19 cellular contexts compared by ENCODE assay signal in genomic region chr3:30671527-30672286, GRCh38.
A peak's percentile ranks its signal among the peaks of the same experiment; 100 is the strongest.
DNase-seq lines count a peak whose midpoint lies in the region; ATAC-seq and TF ChIP-seq lines count a peak whose summit lies in the region.
"Had no signal": no experiment of that assay in that cellular context is flagged by ENCODE, and none has a peak within 500 bp of the region (broad histone marks: within the 10 kb centered on the region; RNA-seq: fewer than 3 reads in every experiment).

No MANE protein-coding gene starts in this region.

- DNase-seq in CD8-positive, alpha-beta T cell, result no peak
- DNase-seq in RWPE1 (ENCODE audit: low spot score) (no peak), ascending aorta (ENCODE audit: low spot score in 2 of 2) (no peak)
- no peak for DNase-seq in central memory CD8-positive, alpha-beta T cell (ENCODE audit: low spot score in 2 of 2)
- DNase-seq: activated CD4-positive, CD25-positive, alpha-beta regulatory T cell treated with anti-CD3 and anti-CD28 coated beads, Interleukin-2, amount 50 U/mL, for 72 hours; brain microvascular endothelial cell; C1 segment of cervical spinal cord; effector CD8-positive, alpha-beta T cell; HFFc6; Karpas-422; NCI-H1417; NCI-H226; retina; stimulated activated CD4-positive, alpha-beta T cell treated with anti-CD3 and anti-CD28 coated beads, Interleukin-15, amount 100 ng/mL, for 24 hours had no signal

- peak overlapping the region; percentile 2 for H3K4me3 Mint-ChIP-seq in CD8-positive, alpha-beta T cell
- H3K4me3 Mint-ChIP-seq in central memory CD8-positive, alpha-beta T cell, result no peak overlapping the region
- H3K4me3 Mint-ChIP-seq: HFFc6, nephron had no signal

- ATAC-seq in CD8-positive, alpha-beta T cell, result no peak
- ATAC-seq in central memory CD8-positive, alpha-beta T cell (replicated peaks; ENCODE audit: extremely low read depth, poor library complexity, severe bottlenecking), result no peak
- ATAC-seq in HG03108 (IDR thresholded peaks at IDR 0.05; ENCODE audit: unreplicated experiment) (no peak), GM21717 (IDR thresholded peaks at IDR 0.05; ENCODE audit: unreplicated experiment) (no peak)
- ATAC-seq: left lung had no signal

- H3K27ac ChIP-seq in CD8-positive, alpha-beta T cell (ENCODE audit: low read depth, low read length), result no peak overlapping the region
- peak overlapping the region; percentile 37; the same call in 1 of the 2 replicates for H3K27ac ChIP-seq in RWPE1
- H3K27ac ChIP-seq in neutrophil, result peak overlapping the region; percentile 79
- no peak overlapping the region for H3K27ac ChIP-seq in ascending aorta
- H3K27ac ChIP-seq: brain microvascular endothelial cell had no signal

- CTCF ChIA-PET in CD8-positive, alpha-beta T cell (lab: Charles Lee), result interaction anchor here (1.4 to 1.5 kb wide), 2 partner anchors 20 to 40 kb away, joined by 3 read pairs; no protein-coding TSS in a partner anchor
- CTCF ChIA-PET in RWPE1 (lab: Yijun Ruan, JAX), result interaction anchor here (0.7 kb wide), 1 partner anchor 35 kb away, joined by 3 read pairs; no protein-coding TSS in a partner anchor

- H3K27me3 Mint-ChIP-seq in CD8-positive, alpha-beta T cell (ENCODE audit: low read depth), result no peaks in the 10 kb centered on the region
- no peaks in the 10 kb centered on the region for H3K27me3 Mint-ChIP-seq in central memory CD8-positive, alpha-beta T cell

- TF ChIP-seq CTCF in CD8-positive, alpha-beta T cell (IDR thresholded peaks at IDR 0.05), result no peak
- TF ChIP-seq CTCF in RWPE1 (conservative IDR thresholded peaks at IDR 0.05; ENCODE audit: low read depth) (no peak), neutrophil (IDR thresholded peaks at IDR 0.05) (no peak), ascending aorta (IDR thresholded peaks at IDR 0.05) (no peak)

- no peak overlapping the region for H3K4me3 ChIP-seq in CD8-positive, alpha-beta T cell (ENCODE audit: low read depth, low read length)
- H3K4me3 ChIP-seq in neutrophil (ENCODE audit: low read depth in 1 of 2, low read length in 1 of 2), result no peak overlapping the region
- H3K4me3 ChIP-seq in ascending aorta, result no peak overlapping the region
- H3K4me3 ChIP-seq: left lung had no signal

- H3K27ac Mint-ChIP-seq in CD8-positive, alpha-beta T cell, result peak overlapping the region; percentile 72
- peak overlapping the region; percentile 68 for H3K27ac Mint-ChIP-seq in central memory CD8-positive, alpha-beta T cell (ENCODE audit: low read depth)
- H3K27ac Mint-ChIP-seq: nephron had no signal

- H3K27me3 ChIP-seq in CD8-positive, alpha-beta T cell (ENCODE audit: insufficient read depth, low read length), result no peaks in the 10 kb centered on the region
- no peaks in the 10 kb centered on the region for H3K27me3 ChIP-seq in neutrophil
- H3K27me3 ChIP-seq in ascending aorta, result no peaks in the 10 kb centered on the region
- H3K27me3 ChIP-seq: brain microvascular endothelial cell, left lung had no signal

- peaks cover 88% of the 10 kb centered on the region for H3K36me3 Mint-ChIP-seq in CD8-positive, alpha-beta T cell
- peaks cover 73% of the 10 kb centered on the region for H3K36me3 Mint-ChIP-seq in central memory CD8-positive, alpha-beta T cell (ENCODE audit: insufficient read depth)

- no peaks in the 10 kb centered on the region for H3K9me3 ChIP-seq in CD8-positive, alpha-beta T cell (ENCODE audit: low read length)
- H3K9me3 ChIP-seq in neutrophil (no peaks in the 10 kb centered on the region), ascending aorta (no peaks in the 10 kb centered on the region)
- H3K9me3 ChIP-seq: left lung had no signal

- H3K4me1 ChIP-seq in CD8-positive, alpha-beta T cell (ENCODE audit: insufficient read depth, low read length), result peaks cover 97% of the 10 kb centered on the region
- peaks cover 15 to 20% of the 10 kb centered on the region in 2 experiments for H3K4me1 ChIP-seq in neutrophil (ENCODE audit: control insufficient read depth in 1 of 2, insufficient read depth in 1 of 2, low read depth in 1 of 2, low read length in 1 of 2)
- H3K4me1 ChIP-seq in ascending aorta, result peaks cover 0 to 13% of the 10 kb centered on the region in 2 donors

- intact Hi-C loops in CD8-positive, alpha-beta T cell (cut with DNase I, micrococcal nuclease), result loop anchor here in 1 of 2 experiments (2.0 kb wide), 1 partner anchor 17 kb away; no protein-coding TSS in a partner anchor
- intact Hi-C loops in ascending aorta (cut with DNase I), result loop anchor here (5.0 kb wide), 1 partner anchor 49 kb away; no protein-coding TSS in a partner anchor

- peaks cover 95% of the 10 kb centered on the region for H3K4me1 Mint-ChIP-seq in CD8-positive, alpha-beta T cell (ENCODE audit: low read depth)
- peaks cover 77% of the 10 kb centered on the region for H3K4me1 Mint-ChIP-seq in central memory CD8-positive, alpha-beta T cell

- H3K9me3 Mint-ChIP-seq in CD8-positive, alpha-beta T cell, result no peaks in the 10 kb centered on the region
- no peaks in the 10 kb centered on the region for H3K9me3 Mint-ChIP-seq in central memory CD8-positive, alpha-beta T cell
- H3K9me3 Mint-ChIP-seq: HFFc6, nephron had no signal

- POLR2A ChIA-PET in CD8-positive, alpha-beta T cell (lab: Charles Lee), result interaction anchor here (1.4 to 8.8 kb wide), 2 partner anchors 15 to 27 kb away, joined by 3 to 90 read pairs; no protein-coding TSS in a partner anchor
- POLR2A ChIA-PET in RWPE1 (lab: Yijun Ruan, JAX; ENCODE audit: low non-redundant PET), result no interaction called here

- peaks cover 48% of the 10 kb centered on the region for H3K36me3 ChIP-seq in CD8-positive, alpha-beta T cell (ENCODE audit: insufficient read depth, low read length)
- H3K36me3 ChIP-seq in neutrophil (peaks cover 87% of the 10 kb centered on the region), ascending aorta (peaks cover 50 to 84% of the 10 kb centered on the region in 2 donors)

Comparison
In these comparisons a context has a peak if more than half of its experiments do, and no peak if none do; other contexts are left out.
1. H3K27ac ChIP-seq: peak in RWPE1 (single experiment) and neutrophil (single experiment); none in CD8-positive, alpha-beta T cell (single experiment) and ascending aorta (0 of 2).